In the genomic region with DNA sequence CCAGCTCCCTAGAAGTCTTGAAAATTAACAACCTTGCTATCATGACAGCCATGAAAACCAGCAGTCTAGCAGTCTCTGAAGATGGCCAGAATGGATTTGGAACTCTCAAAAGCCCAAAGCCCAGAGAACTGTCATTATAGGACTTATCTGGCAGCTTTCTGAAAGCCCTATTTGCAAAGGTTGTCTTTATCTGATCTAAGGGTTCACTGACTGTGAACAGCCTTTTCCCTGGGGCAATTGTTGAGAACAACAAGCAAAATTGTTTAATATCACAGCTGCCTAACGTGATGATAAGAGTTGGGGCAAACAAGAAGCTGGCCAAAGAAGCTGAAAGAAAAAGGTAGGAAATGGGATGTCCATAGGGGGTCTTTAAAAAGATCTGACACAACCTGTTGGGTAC, we compare ENCODE assay signal across 21 cellular contexts. TPM values are rescaled to one million over a fixed set of nuclear protein-coding genes. Genes with fewer than 3 reads are reported as not detected.
A peak's percentile ranks its signal among the peaks of the same experiment; 100 is the strongest.
DNase-seq lines count a peak whose midpoint lies in the region; ATAC-seq, FAIRE-seq and TF ChIP-seq lines count a peak whose summit lies in the region.
"Had no signal": no experiment of that assay in that cellular context is flagged by ENCODE, and none has a peak within 500 bp of the region (broad histone marks: within the 10 kb centered on the region; RNA-seq: fewer than 3 reads in every experiment).

No MANE protein-coding gene starts in this region.

- H3K79me2 ChIP-seq in GM12878 (ENCODE audit: control insufficient read depth, insufficient read depth, low read length), result no peaks in the 10 kb centered on the region

- peaks cover 11% of the 10 kb centered on the region for H3K9me3 Mint-ChIP-seq in Calu3 (ENCODE audit: low read depth, unreplicated experiment)

- RAD21 ChIA-PET in GM12878 (lab: Charles Lee; ENCODE audit: unreplicated experiment), result no interaction called here

- H3K27ac ChIP-seq in GM12878 (ENCODE audit: control insufficient read depth, insufficient read depth) (no peak overlapping the region), suprapubic skin (no peak overlapping the region)
- H3K27ac ChIP-seq: GM23248, KMS-11, SK-N-MC had no signal

- no peaks in the 10 kb centered on the region for H3K36me3 ChIP-seq in GM12878 (ENCODE audit: control insufficient read depth in 2 of 2, insufficient read depth in 2 of 2, low read length in 1 of 2)
- no peaks in the 10 kb centered on the region for H3K36me3 ChIP-seq in suprapubic skin
- H3K36me3 ChIP-seq: HAP-1 had no signal

- no peak overlapping the region for H3K4me3 ChIP-seq in GM12878
- H3K4me3 ChIP-seq in suprapubic skin, result no peak overlapping the region
- H3K4me3 ChIP-seq: GM23248, HAP-1, SK-N-MC had no signal

- H3K4me1 Mint-ChIP-seq in Calu3 (ENCODE audit: low read depth, unreplicated experiment), result peaks cover 13% of the 10 kb centered on the region

- TF ChIP-seq POLR2A in GM12878 (IDR thresholded peaks at IDR 0.05; ENCODE audit: low read depth, low read length) (no peak), suprapubic skin (IDR thresholded peaks at IDR 0.05) (no peak)

- intact Hi-C loops in GM12878 (cut with micrococcal nuclease; ENCODE audit: unreplicated experiment), result no loop called here
- intact Hi-C loops in Calu3 (cut with micrococcal nuclease; ENCODE audit: unreplicated experiment), result no loop called here

- H3K9me3 ChIP-seq in GM12878 (replicated peaks; ENCODE audit: control insufficient read depth, insufficient read depth, low read length), result peaks cover 7% of the 10 kb centered on the region
- peaks cover 4% of the 10 kb centered on the region for H3K9me3 ChIP-seq in suprapubic skin

- TF ChIP-seq EP300 in GM12878 (IDR thresholded peaks at IDR 0.05; ENCODE audit: borderline replicate concordance in 1 of 2, control insufficient read depth in 1 of 2, low read depth in 2 of 2, low read length in 2 of 2), result no peak
- no peak for TF ChIP-seq EP300 in suprapubic skin (IDR thresholded peaks at IDR 0.05)

- peak; percentile 31 for FAIRE-seq in GM12878 (lab: Jason Lieb, UNC)
- FAIRE-seq: RCC 7860 had no signal

- H4K20me1 ChIP-seq in GM12878 (ENCODE audit: control insufficient read depth, insufficient read depth), result no peaks in the 10 kb centered on the region

- H3K27me3 Mint-ChIP-seq in Calu3 (ENCODE audit: unreplicated experiment), result no peaks in the 10 kb centered on the region

- no peak overlapping the region for H2AFZ ChIP-seq in GM12878 (ENCODE audit: control insufficient read depth, low read depth, low read length)
- H2AFZ ChIP-seq: GM23248 had no signal

- no peaks in the 10 kb centered on the region; the same call in 1 of the 2 replicates for H3K4me1 ChIP-seq in GM12878 (ENCODE audit: control insufficient read depth, insufficient read depth, low read length)
- H3K4me1 ChIP-seq in suprapubic skin, result peaks cover 16% of the 10 kb centered on the region
- H3K4me1 ChIP-seq: HAP-1 had no signal

- no peak overlapping the region for H3K4me2 ChIP-seq in GM12878 (ENCODE audit: control insufficient read depth, insufficient read depth)
- H3K4me2 ChIP-seq: KMS-11 had no signal

- POLR2A ChIA-PET in GM12878 (lab: Charles Lee), result interaction anchor here (1.0 kb wide), 1 partner anchor 97 kb away, joined by 3 read pairs; no protein-coding TSS in a partner anchor

- no peak for ATAC-seq in GM12878
- ATAC-seq in GM19463 (IDR thresholded peaks at IDR 0.05; ENCODE audit: unreplicated experiment), result no peak
- ATAC-seq: Right ventricle myocardium inferior had no signal

- SMC1A ChIA-PET in GM12878 (lab: Charles Lee; ENCODE audit: uncharacterized antibody, unreplicated experiment), result interaction anchor here (1.0 to 2.6 kb wide), 3 partner anchors 44 to 90 kb away, joined by 3 to 13 read pairs (median 11); no protein-coding TSS in a partner anchor

- DNase-seq in NCI-H345 (lab: John Stamatoyannopoulos, UW) (peak; percentile 32), NCI-H345 treated with DMSO at 0.1 percent for 48 hours (lab: John Stamatoyannopoulos, UW; ENCODE audit: unreplicated experiment) (no peak), NCI-H2227 (lab: John Stamatoyannopoulos, UW; ENCODE audit: unreplicated experiment) (peak; percentile 8), GM12878 (ENCODE audit: low read depth, low spot score) (no peak), Calu3 (no peak), suprapubic skin (ENCODE audit: low spot score in 2 of 2) (no peak)
- DNase-seq in activated T-cell treated with anti-CD3 and anti-CD28 coated beads, Interleukin-2, amount 50 U/mL, for 1 hour, result no peak
- DNase-seq: CD4-positive, alpha-beta T cell; DMS53; EL; GM23248; NCI-H1048; NCI-H1436; NCI-H2029 treated with DMSO at 0.1 percent for 48 hours; NCI-H524 treated with DMSO at 0.1 percent for 48 hours had no signal

- H3K27ac Mint-ChIP-seq in Calu3 (ENCODE audit: unreplicated experiment), result no peak overlapping the region
- H3K27ac Mint-ChIP-seq: CD4-positive, alpha-beta T cell had no signal

- H3K4me3 Mint-ChIP-seq in Calu3 (ENCODE audit: low read depth, unreplicated experiment), result no peak overlapping the region
- H3K4me3 Mint-ChIP-seq: CD4-positive, alpha-beta T cell had no signal

- WGBS in GM12878 (ENCODE audit: insufficient coverage, insufficient replicate concordance, low lambda C conversion rate, missing lambda C conversion rate), result 6% methylated on average over 1 of the region's 1 CpG
- WGBS in suprapubic skin, result 42% methylated on average over 1 of the region's 1 CpG

- no peak for TF ChIP-seq CTCF in GM12878 (IDR thresholded peaks at IDR 0.05 in 2 of 3, conservative IDR thresholded peaks at IDR 0.05 in 1 of 3; ENCODE audit: control insufficient read depth in 2 of 3, extremely low read depth in 1 of 3, insufficient read depth in 1 of 3, low read depth in 3 of 3, low read length in 3 of 3)
- TF ChIP-seq CTCF in Calu3 (IDR thresholded peaks at IDR 0.05; ENCODE audit: unreplicated experiment), result no peak
- no peak for TF ChIP-seq CTCF in suprapubic skin (IDR thresholded peaks at IDR 0.05)

- no peaks in the 10 kb centered on the region for H3K36me3 Mint-ChIP-seq in Calu3 (ENCODE audit: insufficient read depth, unreplicated experiment)

- TF ChIP-seq RAD21 in GM12878 (IDR thresholded peaks at IDR 0.05; ENCODE audit: insufficient read depth, low read depth, low read length), result no peak

- no peak overlapping the region for H3K9ac ChIP-seq in GM12878 (ENCODE audit: control insufficient read depth, insufficient read depth, low read length)
- H3K9ac ChIP-seq: GM23248, KMS-11 had no signal

- BruUV-seq in GM12878 (replicated peaks; lab: Mats Ljungman, UMichigan), result no TSS peak
- BruUV-seq in Calu3 (replicated peaks; lab: Mats Ljungman, UMichigan), result no TSS peak

- CTCF ChIA-PET in GM12878 (lab: Yijun Ruan, JAX), result interaction anchor here (1.3 to 8.8 kb wide), 2 partner anchors 90 to 319 kb away, joined by 4 to 130 read pairs; no protein-coding TSS in a partner anchor
- CTCF ChIA-PET in Calu3 (lab: Charles Lee), result no interaction called here

- 0 out of 4 replicates have a peak, but pooled peaks cover 0 to 2% of the 10 kb centered on the region in 2 experiments for H3K27me3 ChIP-seq in GM12878 (replicated peaks in 1 of 2; ENCODE audit: control insufficient read depth in 2 of 2, insufficient read depth in 2 of 2, low read length in 1 of 2)
- no peaks in the 10 kb centered on the region for H3K27me3 ChIP-seq in suprapubic skin

- in situ Hi-C loops in GM12878 (cut with MboI), result no loop called here

TF ChIP-seq in GM12878, 131 proteins besides CTCF, POLR2A, EP300 and RAD21 (continues in another document):
- TF ChIP-seq POLR2AphosphoS5 (IDR thresholded peaks at IDR 0.05; ENCODE audit: low read length), result no peak
- TF ChIP-seq CBFB (IDR thresholded peaks at IDR 0.05; ENCODE audit: low read depth), result no peak
- TF ChIP-seq PML (IDR thresholded peaks at IDR 0.05; ENCODE audit: low read length), result no peak
- TF ChIP-seq HDAC2 (IDR thresholded peaks at IDR 0.05), result no peak
- TF ChIP-seq SMARCA5 (IDR thresholded peaks at IDR 0.05), result no peak

RNA-seq across cellular contexts. Expression of a gene that starts 20.9 kb away (rescaled TPM):
- total RNA-seq in GM12878 (2013; cell fraction: nucleolus; rRNA removed), result 26.4 and 28.4 TPM in 2 replicates
- total RNA-seq in GM12878 (2014; rRNA removed), result 6.0 and 6.5 TPM in 2 replicates
- 13.1 and 15.1 TPM in 2 replicates for total RNA-seq in GM12878 (2014; rRNA removed; fragmentation: Illumina TruSeq; extraction: Trizol)
- total RNA-seq in GM12878 (2021), result 9.1 and 9.9 TPM in 2 replicates
- 2.8 TPM for polyA plus RNA-seq in GM12878 (2011; ENCODE audit: low read depth)
- 8.1 and 12.9 TPM in 2 replicates for polyA plus RNA-seq in GM12878 (2011; rRNA removed)
- polyA plus RNA-seq in GM12878 (2011; cell fraction: cytosol; rRNA removed), result 2.6 and 3.5 TPM in 2 replicates
- polyA plus RNA-seq in GM12878 (2011; cell fraction: nucleus; rRNA removed), result 2.7 and 6.5 TPM in 2 replicates
- 3.5 and 4.5 TPM in 2 replicates for polyA plus RNA-seq in GM12878 (2012)
- polyA plus RNA-seq in GM12878 (2014; fragmentation: Illumina TruSeq; extraction: Trizol), result 10.1 and 12.3 TPM in 2 replicates
- 1 to 10 TPM; 4.5 to 5.1 TPM for polyA plus RNA-seq in GM12878 (2014; fragmentation: Nextera tagmentation; extraction: Ambion mirVana)
- 5.1 and 6.2 TPM in 2 replicates for polyA plus RNA-seq in GM12878 (2014; rRNA removed)
- 10 to 100 TPM; 11.7 to 12.5 TPM for polyA plus RNA-seq in GM12878 (2016; fragmentation: Nextera tagmentation; extraction: Ambion mirVana)
- 20.2 and 25.2 TPM in 2 replicates for polyA minus RNA-seq in GM12878 (2011; rRNA and poly(A)+ RNA removed)
- 8.8 and 11.1 TPM in 2 replicates for polyA minus RNA-seq in GM12878 (2011; cell fraction: cytosol; rRNA and poly(A)+ RNA removed)
- 9.3 and 16.3 TPM in 2 replicates for polyA minus RNA-seq in GM12878 (2011; cell fraction: nucleus; rRNA and poly(A)+ RNA removed)
- total RNA-seq in Calu3 (2022), result 9.9 and 10.0 TPM in 2 replicates
- 10 to 100 TPM in 1 of 4 donors, 1 to 10 TPM in 3; 6.1 to 10.1 (median 7.2) TPM for total RNA-seq in suprapubic skin

Comparison
In these comparisons a context has a peak if more than half of its experiments do, and no peak if none do; other contexts are left out.
1. DNase-seq: peak in NCI-H345 (single experiment) and NCI-H2227 (single experiment); none in NCI-H345 treated with DMSO at 0.1 percent for 48 hours (single experiment), GM12878 (single experiment), Calu3 (single experiment), suprapubic skin (0 of 2) and activated T-cell treated with anti-CD3 and anti-CD28 coated beads, Interleukin-2, amount 50 U/mL, for 1 hour (single experiment).